ENCODE assay signal across 19 cellular contexts in the genomic region with DNA sequence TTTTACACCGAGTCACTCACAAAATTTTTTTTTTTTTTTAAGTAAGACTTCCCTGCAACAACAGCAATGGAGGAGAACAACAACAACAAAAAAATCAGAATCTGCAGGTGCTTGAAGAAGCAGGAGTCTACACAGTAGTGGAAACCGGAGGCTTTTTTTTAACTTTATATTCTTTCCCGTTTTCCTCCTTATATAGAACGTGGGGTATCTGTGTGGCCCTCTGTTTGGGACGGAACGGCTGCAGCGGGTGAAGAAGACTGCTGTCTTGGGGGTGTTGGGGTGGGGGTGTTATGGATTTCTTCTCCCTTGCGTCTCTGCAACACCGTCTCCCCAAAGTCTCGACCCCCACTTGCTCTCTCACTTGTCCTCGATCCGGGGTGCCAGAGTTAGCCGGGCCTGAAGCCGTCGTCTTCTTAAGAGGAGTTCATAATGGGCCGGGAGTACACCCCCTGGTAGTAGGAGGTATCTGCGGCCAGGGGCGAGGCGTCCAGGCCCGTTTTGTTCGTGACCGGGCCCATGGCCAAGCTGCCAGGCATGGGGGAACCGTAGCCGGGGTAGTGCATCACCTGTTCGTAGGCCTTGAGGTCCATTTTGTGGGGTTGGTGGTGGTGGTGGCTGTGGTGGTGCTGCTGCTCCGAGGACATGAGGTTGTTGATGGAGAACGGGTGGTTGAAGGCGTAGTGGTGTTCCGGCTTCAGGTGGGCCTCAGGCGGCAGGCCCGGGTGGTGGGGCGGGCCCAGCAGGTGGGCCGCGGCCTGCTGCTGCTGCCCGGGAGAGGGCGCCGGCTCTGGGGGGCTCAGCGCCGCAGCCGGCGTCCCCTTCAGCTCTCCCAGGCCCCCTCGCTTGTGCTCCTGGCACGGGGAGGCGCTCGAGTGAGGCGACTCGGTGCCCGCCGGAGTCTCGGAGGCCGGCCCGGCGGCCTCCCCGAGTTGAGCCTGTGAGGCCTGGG. TPM values are rescaled to one million over a fixed set of nuclear protein-coding genes. Genes with fewer than 3 reads are reported as not detected.
A peak's percentile ranks its signal among the peaks of the same experiment; 100 is the strongest.
DNase-seq lines count a peak whose midpoint lies in the region; ATAC-seq and TF ChIP-seq lines count a peak whose summit lies in the region.
"Had no signal": no experiment of that assay in that cellular context is flagged by ENCODE, and none has a peak within 500 bp of the region (broad histone marks: within the 10 kb centered on the region; RNA-seq: fewer than 3 reads in every experiment).

No MANE protein-coding gene starts in this region.

- POLR2A ChIA-PET in A673 (lab: Charles Lee; ENCODE audit: low non-redundant PET): no interaction called here

- H3K27me3 ChIP-seq in left ventricle myocardium inferior (ENCODE audit: low read depth) (peaks cover 99% of the 10 kb centered on the region), right cardiac atrium (ENCODE audit: control insufficient read depth, insufficient read depth) (no peaks in the 10 kb centered on the region), mucosa of stomach (ENCODE audit: control insufficient read depth, insufficient read depth, low read length) (peaks cover 46% of the 10 kb centered on the region), A673 (replicated peaks; ENCODE audit: insufficient read depth, low read depth, low read length, poor library complexity) (peaks cover 99% of the 10 kb centered on the region)

- intact Hi-C loops in left ventricle myocardium inferior (cut with micrococcal nuclease) (no loop called here), right cardiac atrium (cut with DNase I) (no loop called here), A673 (cut with micrococcal nuclease; ENCODE audit: unreplicated experiment) (no loop called here)

- H3K4me3 ChIP-seq in left ventricle myocardium inferior (peak overlapping the region; percentile 41), right cardiac atrium (ENCODE audit: low read length) (no peak overlapping the region), mucosa of stomach (ENCODE audit: low read length) (peak overlapping the region; percentile 42), A673 (ENCODE audit: low read depth, low read length, poor library complexity, severe bottlenecking) (no peak overlapping the region)
- H3K4me3 ChIP-seq: thyroid gland had no signal

- H3K36me3 Mint-ChIP-seq in brain: no peaks in the 10 kb centered on the region

- peak overlapping the region in 4 of 5 experiments; percentile 27 to 61 (median 57) for H3K4me3 Mint-ChIP-seq in brain
- H3K4me3 Mint-ChIP-seq: activated T-cell treated with anti-CD3 and anti-CD28 coated beads, Interleukin-2, amount 50 U/mL, for 4 hours; dendritic cell treated with granulocyte-macrophage colony-stimulating factor and Interleukin-4, amounts not matched to agents 40 ng/mL and 50 ng/mL, for 4 days had no signal

- 5% methylated on average over 54 of the region's 54 CpGs for WGBS in right cardiac atrium

- H3K9ac ChIP-seq in mucosa of stomach (ENCODE audit: low read length): peak overlapping the region; percentile 98

- H3K9me3 ChIP-seq in left ventricle myocardium inferior (replicated peaks) (no peaks in the 10 kb centered on the region), right cardiac atrium (ENCODE audit: control insufficient read depth, low read length) (no peaks in the 10 kb centered on the region), mucosa of stomach (ENCODE audit: control insufficient read depth, low read length) (no peaks in the 10 kb centered on the region), A673 (ENCODE audit: low read depth, low read length, poor library complexity, severe bottlenecking) (no peaks in the 10 kb centered on the region)
- H3K9me3 ChIP-seq: thyroid gland had no signal

- no peaks in the 10 kb centered on the region for H3K36me3 ChIP-seq in left ventricle myocardium inferior
- no peaks in the 10 kb centered on the region for H3K36me3 ChIP-seq in mucosa of stomach (ENCODE audit: control insufficient read depth, insufficient read depth, low read length)
- H3K36me3 ChIP-seq in A673 (ENCODE audit: insufficient read depth, low read length, poor library complexity, severe bottlenecking): no peaks in the 10 kb centered on the region
- H3K36me3 ChIP-seq: thyroid gland had no signal

- TF ChIP-seq CTCF in left ventricle myocardium inferior (IDR thresholded peaks at IDR 0.05; ENCODE audit: borderline replicate concordance) (no peak), brain (conservative IDR thresholded peaks at IDR 0.05) (no peak), A673 (conservative IDR thresholded peaks at IDR 0.05; ENCODE audit: low read depth, low read length) (no peak)

- H3K4me1 Mint-ChIP-seq in brain: peaks cover 14% of the 10 kb centered on the region

- H3K4me1 ChIP-seq in left ventricle myocardium inferior (peaks cover 49% of the 10 kb centered on the region), right cardiac atrium (ENCODE audit: control insufficient read depth, insufficient read depth, low read length) (no peaks in the 10 kb centered on the region), mucosa of stomach (ENCODE audit: control insufficient read depth, insufficient read depth, low read length) (peaks cover 20% of the 10 kb centered on the region), A673 (ENCODE audit: insufficient read depth, low read length, poor library complexity, severe bottlenecking) (no peaks in the 10 kb centered on the region)

- peaks cover 0 to 21% (median 2%) of the 10 kb centered on the region in 5 experiments for H3K9me3 Mint-ChIP-seq in brain
- H3K9me3 Mint-ChIP-seq: activated T-cell treated with anti-CD3 and anti-CD28 coated beads, Interleukin-2, amount 50 U/mL, for 4 hours; dendritic cell treated with granulocyte-macrophage colony-stimulating factor and Interleukin-4, amounts not matched to agents 40 ng/mL and 50 ng/mL, for 4 days had no signal

- BruUV-seq in A673 (replicated peaks; lab: Mats Ljungman, UMichigan): no TSS peak

- CTCF ChIA-PET in A673 (lab: Charles Lee): no interaction called here

- ATAC-seq in right cardiac atrium (no peak), HG03108 (IDR thresholded peaks at IDR 0.05; ENCODE audit: unreplicated experiment) (no peak)
- ATAC-seq: activated CD4-positive, CD25-positive, alpha-beta regulatory T cell treated with anti-CD3 and anti-CD28 coated beads, Interleukin-2, amount 50 U/mL, for 24 hours; activated T-cell treated with anti-CD3 and anti-CD28 coated beads, Interleukin-2, amount 50 U/mL, for 4 hours; left lobe of liver had no signal

- H3K27me3 Mint-ChIP-seq in brain: peaks cover 98% of the 10 kb centered on the region

- H3K27ac Mint-ChIP-seq in brain: no peak overlapping the region
- H3K27ac Mint-ChIP-seq: dendritic cell treated with granulocyte-macrophage colony-stimulating factor and Interleukin-4, amounts not matched to agents 40 ng/mL and 50 ng/mL, for 4 days; IgD-negative memory B cell had no signal

- H3K27ac ChIP-seq in left ventricle myocardium inferior (replicated peaks) (no peak overlapping the region), right cardiac atrium (ENCODE audit: low read length) (no peak overlapping the region), A673 (ENCODE audit: low read depth, low read length, poor library complexity, severe bottlenecking) (no peak overlapping the region)
- H3K27ac ChIP-seq: thyroid gland had no signal

- DNase-seq in left ventricle myocardium inferior (no peak), right cardiac atrium (no peak), middle frontal gyrus (ENCODE audit: extremely low spot score, low spot score) (no peak), A673 (ENCODE audit: low spot score) (no peak), NCI-H1436 (lab: John Stamatoyannopoulos, UW) (no peak)
- DNase-seq: activated T-cell treated with anti-CD3 and anti-CD28 coated beads, Interleukin-2, amount 50 U/mL, for 4 hours; amygdala; C1 segment of cervical spinal cord; NCI-H1105; NCI-H446 treated with DMSO at 0.1 percent for 48 hours; thyroid gland had no signal

RNA-seq across cellular contexts. Expression of a gene that starts 2.7 kb away (rescaled TPM):
- not detected for total RNA-seq in left ventricle myocardium inferior
- not detected for total RNA-seq in right cardiac atrium
- polyA plus RNA-seq in right cardiac atrium: not detected
- 131 TPM for polyA plus RNA-seq in brain (ENCODE audit: insufficient read depth, low read depth, low replicate concordance)
- not detected in 2 replicates for total RNA-seq in A673 (2021)
- total RNA-seq: activated T-cell treated with anti-CD3 and anti-CD28 coated beads, Interleukin-2, amount 50 U/mL, for 4 hours; fibroblast of lung had no signal
- polyA plus RNA-seq: fibroblast of lung, IgD-negative memory B cell had no signal

Comparison
In these comparisons a context has a peak if more than half of its experiments do, and no peak if none do; other contexts are left out.
1. H3K4me3 ChIP-seq: peak in left ventricle myocardium inferior (single experiment) and mucosa of stomach (single experiment); none in right cardiac atrium (single experiment) and A673 (single experiment).